In genomic region chr12:81128930-81129554, GRCh38 we compare ENCODE assay signal across 9 cellular contexts. TPM values are rescaled to one million over a fixed set of nuclear protein-coding genes. Genes with fewer than 3 reads are reported as not detected.
DNase-seq lines count a peak whose midpoint lies in the region; ATAC-seq lines count a peak whose summit lies in the region.
"Had no signal": no experiment of that assay in that cellular context is flagged by ENCODE, and none has a peak within 500 bp of the region (broad histone marks: within the 10 kb centered on the region; RNA-seq: fewer than 3 reads in every experiment).

No MANE protein-coding gene starts in this region.

- DNase-seq in DMS153 treated with DMSO at 0.1 percent for 48 hours (lab: John Stamatoyannopoulos, UW; ENCODE audit: unreplicated experiment) (peak; percentile 56), NCI-H510A (lab: John Stamatoyannopoulos, UW) (peak; percentile 28), T47D (ENCODE audit: low read depth in 1 of 2, low spot score in 1 of 2) (peak; percentile 44 to 72), kidney tubule cell (ENCODE audit: low spot score) (peak; percentile 58), mesenteric fat pad (ENCODE audit: low spot score) (no peak)
- DNase-seq: activated B cell treated with CpG ODN at 0.5 μM for 24 hours had no signal

- peak; percentile 97 for ATAC-seq in GM21367 (IDR thresholded peaks at IDR 0.05; ENCODE audit: unreplicated experiment)
- ATAC-seq in HG03460 (IDR thresholded peaks at IDR 0.05; ENCODE audit: unreplicated experiment), result peak; percentile 94
- ATAC-seq in activated CD4-positive, CD25-positive, alpha-beta regulatory T cell treated with anti-CD3 and anti-CD28 coated beads, Interleukin-2, amount 50 U/mL, for 24 hours, result no peak

- in situ Hi-C loops in T47D (cut with HindIII; ENCODE audit: low pct_unique_long_range_greater_than_20kb, low sequenced_read_pairs), result no loop called here

RNA-seq across cellular contexts. Expression of gene ACSS3, which starts 51.2 kb away (rescaled TPM):
- total RNA-seq in mesenteric fat pad, result 36.2 TPM
- total RNA-seq: activated B cell treated with CpG ODN at 0.5 μM for 24 hours had no signal

Comparison
In these comparisons a context has a peak if more than half of its experiments do, and no peak if none do; other contexts are left out.
1. ATAC-seq: peak in GM21367 (single experiment) and HG03460 (single experiment); none in activated CD4-positive, CD25-positive, alpha-beta regulatory T cell treated with anti-CD3 and anti-CD28 coated beads, Interleukin-2, amount 50 U/mL, for 24 hours (0 of 2).